In the genomic region with DNA sequence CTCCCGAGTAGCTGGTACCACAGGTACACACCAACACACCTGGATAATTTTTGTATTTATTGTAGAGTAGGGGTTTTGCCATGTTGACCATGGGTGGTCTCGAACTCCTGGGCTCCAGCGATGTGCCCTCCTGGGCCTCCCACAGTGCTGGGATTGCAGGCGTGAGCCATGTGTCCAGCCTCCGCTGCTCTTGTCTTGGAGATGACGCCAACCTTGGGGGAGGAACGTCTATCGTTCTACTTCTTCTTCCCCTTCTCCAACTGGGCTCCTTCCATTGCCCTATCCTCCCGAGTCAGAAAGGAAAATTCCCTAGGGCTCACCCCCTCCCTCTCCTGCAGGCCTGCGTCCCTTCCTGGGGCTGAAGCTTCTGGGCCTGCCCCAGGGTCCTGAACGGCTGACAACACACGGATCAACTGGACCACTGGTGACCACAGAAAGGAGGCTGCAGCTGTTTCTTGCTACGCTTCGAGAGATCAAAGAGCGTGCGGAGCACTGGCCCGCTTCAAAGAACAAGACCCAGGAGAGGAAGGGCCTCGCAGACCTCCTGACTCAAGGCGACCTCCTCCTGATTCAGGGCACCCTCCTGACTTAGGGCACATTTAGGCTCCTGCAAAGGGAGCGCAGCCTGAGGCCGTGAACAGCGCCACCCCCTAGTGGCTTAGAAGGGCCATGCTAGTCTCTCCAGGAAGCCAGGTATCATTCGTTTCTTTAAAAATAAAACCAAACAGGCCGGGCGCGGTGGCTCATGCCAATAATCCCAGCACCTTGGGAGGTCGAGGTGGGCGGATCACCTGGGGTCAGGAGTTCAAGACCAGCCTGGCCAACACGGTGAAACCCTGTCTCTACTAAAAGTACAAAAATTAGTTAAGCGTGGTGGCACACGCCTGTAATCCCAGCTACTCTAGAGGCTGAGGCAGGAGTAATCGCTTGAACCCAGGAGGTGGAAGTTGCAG, we compare ENCODE assay signal across 8 cellular contexts. TPM values are rescaled to one million over a fixed set of nuclear protein-coding genes. Genes with fewer than 3 reads are reported as not detected.
A peak's percentile ranks its signal among the peaks of the same experiment; 100 is the strongest.
DNase-seq lines count a peak whose midpoint lies in the region; ATAC-seq, FAIRE-seq and TF ChIP-seq lines count a peak whose summit lies in the region.

No MANE protein-coding gene starts in this region.

- CTCF ChIA-PET in A673 (lab: Charles Lee) (interaction anchor here (0.6 kb wide), 3 partner anchors 26 to 547 kb away, joined by 3 to 9 read pairs (median 4); no protein-coding TSS in a partner anchor), RWPE1 (lab: Yijun Ruan, JAX) (interaction anchor here (0.6 to 1.3 kb wide), 3 partner anchors 12 to 236 kb away, joined by 3 to 4 read pairs (median 3); no protein-coding TSS in a partner anchor)

- H3K36me3 ChIP-seq in A673 (ENCODE audit: insufficient read depth, low read length, poor library complexity, severe bottlenecking), result no peaks in the 10 kb centered on the region
- H3K36me3 ChIP-seq in psoas muscle (ENCODE audit: insufficient read depth in 1 of 2, low read depth in 1 of 2), result no peaks in the 10 kb centered on the region

- no peaks in the 10 kb centered on the region for H3K27me3 Mint-ChIP-seq in activated T-helper 17 cell treated with anti-CD3 and anti-CD28 coated beads, Interleukin-2, amount 50 U/mL, for 72 hours

- WGBS in psoas muscle, 3 donors, result 36 to 49% (median 43%) methylated on average over 32 of the region's 32 CpGs

- H3K27me3 ChIP-seq in A673 (replicated peaks; ENCODE audit: insufficient read depth, low read depth, low read length, poor library complexity) (no peaks in the 10 kb centered on the region), psoas muscle (ENCODE audit: insufficient read depth in 3 of 3, low read length in 2 of 3) (no peaks in the 10 kb centered on the region)

- TF ChIP-seq CTCF in A673 (conservative IDR thresholded peaks at IDR 0.05; ENCODE audit: low read depth, low read length), result peak; percentile 85
- no peak; the same call in 1 of the 2 replicates for TF ChIP-seq CTCF in RWPE1 (conservative IDR thresholded peaks at IDR 0.05; ENCODE audit: low read depth)
- TF ChIP-seq CTCF in psoas muscle (IDR thresholded peaks at IDR 0.05), result peak; percentile 84

- intact Hi-C loops in A673 (cut with micrococcal nuclease; ENCODE audit: unreplicated experiment) (loop anchor here (5.0 kb wide), 1 partner anchor 71 kb away; no protein-coding TSS in a partner anchor), psoas muscle (cut with DNase I) (loop anchor here (1.0 to 2.0 kb wide), 2 partner anchors 72 to 73 kb away; no protein-coding TSS in a partner anchor)

- FAIRE-seq in GM18507 (lab: Jason Lieb, UNC) (peak; percentile 90), urothelium cell line (lab: Jason Lieb, UNC) (peak; percentile 42)

- DNase-seq in A673 (ENCODE audit: low spot score), result peak; percentile 73
- DNase-seq in GM18507 (ENCODE audit: extremely low spot score, insufficient read length, low read depth), result peak; percentile 64
- peak; percentile 51 for DNase-seq in RWPE1 (ENCODE audit: low spot score)
- DNase-seq in glomerular visceral epithelial cell (ENCODE audit: extremely low spot score), result peak; percentile 47
- DNase-seq in psoas muscle, result peak; percentile 55 to 82
- peak; percentile 60 for DNase-seq in urothelium cell line (ENCODE audit: low spot score)

- H3K4me1 ChIP-seq in A673 (ENCODE audit: insufficient read depth, low read length, poor library complexity, severe bottlenecking) (peaks cover 6% of the 10 kb centered on the region), psoas muscle (peaks cover 8% of the 10 kb centered on the region)

- H3K9me3 ChIP-seq in A673 (ENCODE audit: low read depth, low read length, poor library complexity, severe bottlenecking) (no peaks in the 10 kb centered on the region), psoas muscle (no peaks in the 10 kb centered on the region)

- no peaks in the 10 kb centered on the region for H3K36me3 Mint-ChIP-seq in activated T-helper 17 cell treated with anti-CD3 and anti-CD28 coated beads, Interleukin-2, amount 50 U/mL, for 72 hours (ENCODE audit: low read depth)

- POLR2A ChIA-PET in A673 (lab: Charles Lee; ENCODE audit: low non-redundant PET) (no interaction called here), RWPE1 (lab: Yijun Ruan, JAX; ENCODE audit: low non-redundant PET) (no interaction called here)

- H3K27ac Mint-ChIP-seq in activated T-helper 17 cell treated with anti-CD3 and anti-CD28 coated beads, Interleukin-2, amount 50 U/mL, for 72 hours, result no peak overlapping the region

- H3K27ac ChIP-seq in A673 (ENCODE audit: low read depth, low read length, poor library complexity, severe bottlenecking) (no peak overlapping the region), RWPE1 (peak overlapping the region; percentile 34), psoas muscle (no peak overlapping the region)

- no peak overlapping the region for H3K4me3 Mint-ChIP-seq in activated T-helper 17 cell treated with anti-CD3 and anti-CD28 coated beads, Interleukin-2, amount 50 U/mL, for 72 hours

- H3K4me1 Mint-ChIP-seq in activated T-helper 17 cell treated with anti-CD3 and anti-CD28 coated beads, Interleukin-2, amount 50 U/mL, for 72 hours, result no peaks in the 10 kb centered on the region

- H3K4me3 ChIP-seq in A673 (ENCODE audit: low read depth, low read length, poor library complexity, severe bottlenecking) (no peak overlapping the region), psoas muscle (peak overlapping the region; percentile 19)

- no peaks in the 10 kb centered on the region for H3K9me3 Mint-ChIP-seq in activated T-helper 17 cell treated with anti-CD3 and anti-CD28 coated beads, Interleukin-2, amount 50 U/mL, for 72 hours

- peak; percentile 92 for ATAC-seq in HG03095 (IDR thresholded peaks at IDR 0.05; ENCODE audit: unreplicated experiment)
- peak; percentile 98 for ATAC-seq in activated T-helper 17 cell treated with anti-CD3 and anti-CD28 coated beads, Interleukin-2, amount 50 U/mL, for 72 hours (replicated peaks)
- peak; percentile 79 to 91 (median 84) for ATAC-seq in psoas muscle

- BruUV-seq in A673 (replicated peaks; lab: Mats Ljungman, UMichigan), result no TSS peak

RNA-seq across cellular contexts. Expression of a gene that starts 48.5 kb away (rescaled TPM):
- total RNA-seq in A673 (2021) (49.1 and 57.3 TPM in 2 replicates), psoas muscle (10 to 100 TPM; 30.8 to 55.7 (median 39.8) TPM)
- total RNA-seq in activated T-helper 17 cell treated with anti-CD3 and anti-CD28 coated beads, Interleukin-2, amount 50 U/mL, for 72 hours, result 100 to 1,000 TPM in 1 of 2 donors, 10 to 100 TPM in 1; 81.9 to 117 TPM
- polyA plus RNA-seq in psoas muscle, result 10 to 100 TPM in 1 of 3 donors, 1 to 10 TPM in 2; 1.8 to 11.0 (median 3.1) TPM
